ENCODE assay signal across 8 cellular contexts in genomic region chr11:130070109-130070828, GRCh38. TPM values are rescaled to one million over a fixed set of nuclear protein-coding genes. Genes with fewer than 3 reads are reported as not detected.
A peak's percentile ranks its signal among the peaks of the same experiment; 100 is the strongest.
DNase-seq lines count a peak whose midpoint lies in the region; ATAC-seq and TF ChIP-seq lines count a peak whose summit lies in the region.

No MANE protein-coding gene starts in this region.

- no peaks in the 10 kb centered on the region for H3K9me3 ChIP-seq in CD8-positive, alpha-beta memory T cell (ENCODE audit: low read length)

- H3K27ac ChIP-seq in CD8-positive, alpha-beta memory T cell (ENCODE audit: low read depth, low read length) = peak overlapping the region; percentile 57
- peak overlapping the region; percentile 73 for H3K27ac ChIP-seq in HL-60 (replicated peaks)

- H3K27ac Mint-ChIP-seq in CD8-positive, alpha-beta memory T cell = peak overlapping the region in 7 of 8 donors; percentile 32 to 93 (median 66)
- peak overlapping the region; percentile 81 for H3K27ac Mint-ChIP-seq in activated B cell treated with CpG ODN at 0.5 μM for 24 hours

- DNase-seq in CD8-positive, alpha-beta memory T cell = peak; percentile 31 to 57 (median 51)
- DNase-seq in HL-60 (ENCODE audit: low read depth in 1 of 2, low spot score in 1 of 2) (peak in 1 of 2 experiments; percentile 33), activated B cell treated with CpG ODN at 0.5 μM for 24 hours (peak; percentile 58), kidney tubule cell (ENCODE audit: low spot score) (peak; percentile 45), NCI-H446 treated with DMSO at 0.1 percent for 48 hours (lab: John Stamatoyannopoulos, UW) (no peak)
- peak; percentile 47 for DNase-seq in central memory CD4-positive, alpha-beta T cell
- peak; percentile 51 to 60 for DNase-seq in stimulated activated CD4-positive, alpha-beta T cell treated with anti-CD3 and anti-CD28 coated beads, Interleukin-2, amount 100 ng/mL, for 24 hours

- peaks cover 0 to 10% (median 0%) of the 10 kb centered on the region in 3 donors for H3K36me3 Mint-ChIP-seq in CD8-positive, alpha-beta memory T cell
- H3K36me3 Mint-ChIP-seq in activated B cell treated with CpG ODN at 0.5 μM for 24 hours (ENCODE audit: low read depth) = peaks cover 2% of the 10 kb centered on the region

- CTCF ChIA-PET in CD8-positive, alpha-beta memory T cell (lab: Charles Lee) = interaction anchor here (0.6 to 3.0 kb wide), 9 partner anchors 9 to 147 kb away, joined by 3 to 20 read pairs (median 3); partner anchors contain the start of gene PRDM10
- CTCF ChIA-PET in activated B cell treated with CpG ODN at 0.5 μM for 24 hours (lab: Charles Lee) = interaction anchor here (0.6 to 2.2 kb wide), 12 partner anchors 11 to 147 kb away, joined by 3 to 18 read pairs (median 4); partner anchors contain the start of gene PRDM10

- peaks cover 16% of the 10 kb centered on the region for H3K4me1 ChIP-seq in CD8-positive, alpha-beta memory T cell (ENCODE audit: insufficient read depth, low read length)

- POLR2A ChIA-PET in CD8-positive, alpha-beta memory T cell (lab: Charles Lee) = interaction anchor here (0.6 to 3.4 kb wide), 2 partner anchors 67 to 167 kb away, joined by 3 to 48 read pairs; partner anchors contain the start of gene PRDM10
- POLR2A ChIA-PET in activated B cell treated with CpG ODN at 0.5 μM for 24 hours (lab: Charles Lee) = interaction anchor here (0.6 to 4.1 kb wide), 16 partner anchors 17 to 175 kb away, joined by 3 to 59 read pairs (median 5); partner anchors contain the start of genes NFRKB and PRDM10

- H3K4me3 Mint-ChIP-seq in CD8-positive, alpha-beta memory T cell = peak overlapping the region; percentile 86 to 99 (median 96)
- peak overlapping the region; percentile 90 for H3K4me3 Mint-ChIP-seq in activated B cell treated with CpG ODN at 0.5 μM for 24 hours

- intact Hi-C loops in activated B cell treated with CpG ODN at 0.5 μM for 24 hours (cut with micrococcal nuclease) = no loop called here

- peak; percentile 1 for ATAC-seq in GM19468 (IDR thresholded peaks at IDR 0.05; ENCODE audit: extremely low read depth, unreplicated experiment)
- peak; percentile 16 for ATAC-seq in activated B cell treated with CpG ODN at 0.5 μM for 24 hours (ENCODE audit: low read depth)

- H3K36me3 ChIP-seq in CD8-positive, alpha-beta memory T cell (ENCODE audit: insufficient read depth, low read length) = no peaks in the 10 kb centered on the region

- no peaks in the 10 kb centered on the region for H3K9me3 Mint-ChIP-seq in CD8-positive, alpha-beta memory T cell
- no peaks in the 10 kb centered on the region for H3K9me3 Mint-ChIP-seq in activated B cell treated with CpG ODN at 0.5 μM for 24 hours

- H3K4me1 Mint-ChIP-seq in CD8-positive, alpha-beta memory T cell = peaks cover 19 to 27% (median 22%) of the 10 kb centered on the region in 3 donors
- H3K4me1 Mint-ChIP-seq in activated B cell treated with CpG ODN at 0.5 μM for 24 hours = peaks cover 32% of the 10 kb centered on the region

- no peaks in the 10 kb centered on the region for H3K27me3 ChIP-seq in CD8-positive, alpha-beta memory T cell (ENCODE audit: insufficient read depth, low read length, poor library complexity, severe bottlenecking)
- H3K27me3 ChIP-seq in HL-60 (ENCODE audit: insufficient read depth, poor library complexity, severe bottlenecking) = no peaks in the 10 kb centered on the region

- TF ChIP-seq CTCF in HL-60 (IDR thresholded peaks at IDR 0.05; ENCODE audit: insufficient read depth, low read length) = no peak
- no peak for TF ChIP-seq CTCF in activated B cell treated with CpG ODN at 0.5 μM for 24 hours (IDR thresholded peaks at IDR 0.05)

- H3K27me3 Mint-ChIP-seq in CD8-positive, alpha-beta memory T cell = peaks cover 0 to 6% of the 10 kb centered on the region in 2 donors
- H3K27me3 Mint-ChIP-seq in activated B cell treated with CpG ODN at 0.5 μM for 24 hours = peaks cover 4% of the 10 kb centered on the region

- H3K4me3 ChIP-seq in CD8-positive, alpha-beta memory T cell (ENCODE audit: low read length) = peak overlapping the region; percentile 61
- peak overlapping the region; percentile 75 for H3K4me3 ChIP-seq in HL-60 (replicated peaks; ENCODE audit: insufficient read depth, low read length)

RNA-seq across cellular contexts. Expression of gene APLP2, which starts 0.6 kb away (rescaled TPM):
- total RNA-seq in CD8-positive, alpha-beta memory T cell = 10 to 100 TPM; 58.5 to 60.1 TPM
- polyA plus RNA-seq in CD8-positive, alpha-beta memory T cell = 58.8 TPM
- total RNA-seq in activated B cell treated with CpG ODN at 0.5 μM for 24 hours = 47.7 and 50.8 TPM in 2 replicates
